7 cellular contexts compared by ENCODE assay signal in genomic region chr12:57276935-57277563, GRCh38. TPM values are rescaled to one million over a fixed set of nuclear protein-coding genes. Genes with fewer than 3 reads are reported as not detected.
A peak's percentile ranks its signal among the peaks of the same experiment; 100 is the strongest.
DNase-seq lines count a peak whose midpoint lies in the region; ATAC-seq, FAIRE-seq and TF ChIP-seq lines count a peak whose summit lies in the region.

No MANE protein-coding gene starts in this region.

- H3K27ac Mint-ChIP-seq in astrocyte (ENCODE audit: unreplicated experiment): no peak overlapping the region
- no peak overlapping the region for H3K27ac Mint-ChIP-seq in neural progenitor cell
- H3K27ac Mint-ChIP-seq in activated T-cell treated with anti-CD3 and anti-CD28 coated beads, Interleukin-2, amount 50 U/mL, for 24 hours: no peak overlapping the region

- H3K36me3 Mint-ChIP-seq in astrocyte (ENCODE audit: low read depth, unreplicated experiment): peaks cover 3% of the 10 kb centered on the region
- H3K36me3 Mint-ChIP-seq in neural progenitor cell: peaks cover 37% of the 10 kb centered on the region
- peaks cover 82% of the 10 kb centered on the region for H3K36me3 Mint-ChIP-seq in activated T-cell treated with anti-CD3 and anti-CD28 coated beads, Interleukin-2, amount 50 U/mL, for 24 hours (ENCODE audit: low read depth)

- H3K4me1 Mint-ChIP-seq in astrocyte (ENCODE audit: low read depth, unreplicated experiment): peaks cover 34% of the 10 kb centered on the region
- H3K4me1 Mint-ChIP-seq in neural progenitor cell: peaks cover 18% of the 10 kb centered on the region
- peaks cover 27% of the 10 kb centered on the region for H3K4me1 Mint-ChIP-seq in activated T-cell treated with anti-CD3 and anti-CD28 coated beads, Interleukin-2, amount 50 U/mL, for 24 hours (ENCODE audit: low read depth)

- no peaks in the 10 kb centered on the region for H3K79me2 ChIP-seq in astrocyte (ENCODE audit: insufficient read depth, low read length)
- H3K79me2 ChIP-seq in neural progenitor cell (ENCODE audit: low read depth): no peaks in the 10 kb centered on the region

- H3K36me3 ChIP-seq in astrocyte (ENCODE audit: insufficient read depth, low read length): peaks cover 2% of the 10 kb centered on the region
- H3K36me3 ChIP-seq in neural progenitor cell: no peaks in the 10 kb centered on the region
- peaks cover 79% of the 10 kb centered on the region for H3K36me3 ChIP-seq in suprapubic skin

- H3K27me3 Mint-ChIP-seq in astrocyte (ENCODE audit: low read depth, unreplicated experiment) (no peaks in the 10 kb centered on the region), neural progenitor cell (ENCODE audit: insufficient read depth, low read depth) (no peaks in the 10 kb centered on the region)
- H3K27me3 Mint-ChIP-seq in activated T-cell treated with anti-CD3 and anti-CD28 coated beads, Interleukin-2, amount 50 U/mL, for 24 hours: no peaks in the 10 kb centered on the region

- no peak for FAIRE-seq in astrocyte (lab: Jason Lieb, UNC)

- TF ChIP-seq POLR2A in suprapubic skin (IDR thresholded peaks at IDR 0.05): no peak

- H3K4me3 ChIP-seq in astrocyte (ENCODE audit: insufficient read depth, low read depth, low read length): no peak overlapping the region
- no peak overlapping the region for H3K4me3 ChIP-seq in neural progenitor cell
- H3K4me3 ChIP-seq in suprapubic skin: no peak overlapping the region

- TF ChIP-seq CTCF in astrocyte (IDR thresholded peaks at IDR 0.05; ENCODE audit: insufficient read depth, low read depth, low read length): peak; percentile 42
- TF ChIP-seq CTCF in neural progenitor cell (IDR thresholded peaks at IDR 0.05): peak; percentile 55
- no peak for TF ChIP-seq CTCF in suprapubic skin (IDR thresholded peaks at IDR 0.05)

- H3K9me3 Mint-ChIP-seq in astrocyte (ENCODE audit: unreplicated experiment) (no peaks in the 10 kb centered on the region), neural progenitor cell (no peaks in the 10 kb centered on the region)
- no peaks in the 10 kb centered on the region for H3K9me3 Mint-ChIP-seq in activated T-cell treated with anti-CD3 and anti-CD28 coated beads, Interleukin-2, amount 50 U/mL, for 24 hours

- peak; percentile 53 for TF ChIP-seq RAD21 in Ishikawa (IDR thresholded peaks at IDR 0.05; ENCODE audit: low read depth)

- TF ChIP-seq EP300 in Ishikawa (IDR thresholded peaks at IDR 0.05; ENCODE audit: borderline replicate concordance) (no peak), suprapubic skin (IDR thresholded peaks at IDR 0.05) (no peak)

- peak; percentile 31 for DNase-seq in EL
- DNase-seq in astrocyte (ENCODE audit: low read depth): no peak
- peak; percentile 46 for DNase-seq in neural progenitor cell (ENCODE audit: low spot score)
- no peak for DNase-seq in suprapubic skin (ENCODE audit: low spot score in 2 of 2)
- DNase-seq in activated T-cell treated with anti-CD3 and anti-CD28 coated beads, Interleukin-2, amount 50 U/mL, for 24 hours: no peak

- no peaks in the 10 kb centered on the region for H3K9me3 ChIP-seq in astrocyte (ENCODE audit: insufficient read depth, low read depth, low read length)
- H3K9me3 ChIP-seq in neural progenitor cell (ENCODE audit: low read depth): no peaks in the 10 kb centered on the region
- H3K9me3 ChIP-seq in suprapubic skin: no peaks in the 10 kb centered on the region

- peaks cover 4% of the 10 kb centered on the region for H3F3A ChIP-seq in neural progenitor cell (ENCODE audit: low read depth)

- H3K27ac ChIP-seq in astrocyte (ENCODE audit: low read depth, low read length) (no peak overlapping the region), neural progenitor cell (no peak overlapping the region), suprapubic skin (no peak overlapping the region)

- H3K9ac ChIP-seq in astrocyte (ENCODE audit: low read length) (no peak overlapping the region), neural progenitor cell (no peak overlapping the region)

- no peak overlapping the region for H3K4me3 Mint-ChIP-seq in astrocyte (ENCODE audit: unreplicated experiment)
- no peak overlapping the region for H3K4me3 Mint-ChIP-seq in neural progenitor cell
- H3K4me3 Mint-ChIP-seq in activated T-cell treated with anti-CD3 and anti-CD28 coated beads, Interleukin-2, amount 50 U/mL, for 24 hours: no peak overlapping the region

- peaks cover 21% of the 10 kb centered on the region for H3K4me1 ChIP-seq in astrocyte (ENCODE audit: insufficient read depth, low read length)
- no peaks in the 10 kb centered on the region for H3K4me1 ChIP-seq in neural progenitor cell
- peaks cover 5% of the 10 kb centered on the region for H3K4me1 ChIP-seq in suprapubic skin

- H2AFZ ChIP-seq in astrocyte (ENCODE audit: low read depth, low read length): no peak overlapping the region
- no peak overlapping the region for H2AFZ ChIP-seq in neural progenitor cell (replicated peaks)

- H3K4me2 ChIP-seq in astrocyte (ENCODE audit: low read length) (no peak overlapping the region), neural progenitor cell (no peak overlapping the region)

- no peak for ATAC-seq in HG03280 (IDR thresholded peaks at IDR 0.05; ENCODE audit: unreplicated experiment)

- H3K27me3 ChIP-seq in astrocyte (ENCODE audit: insufficient read depth, low read length) (no peaks in the 10 kb centered on the region), neural progenitor cell (no peaks in the 10 kb centered on the region), suprapubic skin (no peaks in the 10 kb centered on the region)

- H4K20me1 ChIP-seq in astrocyte (ENCODE audit: insufficient read depth, low read length) (no peaks in the 10 kb centered on the region), neural progenitor cell (ENCODE audit: low read depth) (no peaks in the 10 kb centered on the region)

- WGBS in suprapubic skin: 75% methylated on average over 4 of the region's 4 CpGs

TF ChIP-seq in Ishikawa, 13 proteins besides CTCF, POLR2A, EP300 and RAD21:
- no peak for TF ChIP-seq CREB1 (IDR thresholded peaks at IDR 0.05; ENCODE audit: low read depth)
- no peak for TF ChIP-seq FOXM1 (IDR thresholded peaks at IDR 0.05; ENCODE audit: borderline replicate concordance, low read depth)
- TF ChIP-seq TEAD4 (IDR thresholded peaks at IDR 0.05): no peak
- no peak for TF ChIP-seq MAX (IDR thresholded peaks at IDR 0.05)
- no peak for TF ChIP-seq CEBPB (IDR thresholded peaks at IDR 0.05)
- TF ChIP-seq EGR1 (IDR thresholded peaks at IDR 0.05): no peak

RNA-seq across cellular contexts. Expression of gene STAC3, which starts 26.1 kb away (rescaled TPM):
- total RNA-seq in astrocyte: 0.75 and 0.82 TPM in 2 replicates
- 1.1 and 5.1 TPM in 2 replicates for total RNA-seq in neural progenitor cell (ENCODE audit: low replicate concordance)
- 1 to 10 TPM; 1.7 to 3.0 (median 2.1) TPM for total RNA-seq in suprapubic skin

RNA-seq across cellular contexts. Expression of gene SHMT2, which starts 47.5 kb away (rescaled TPM):
- total RNA-seq in astrocyte (197 and 217 TPM in 2 replicates), neural progenitor cell (ENCODE audit: low replicate concordance) (90.2 and 166 TPM in 2 replicates), suprapubic skin (10 to 100 TPM; 53.5 to 87.2 (median 70.3) TPM)

Comparison
In these comparisons a context has a peak if more than half of its experiments do, and no peak if none do; other contexts are left out.
1. DNase-seq: peak in EL (single experiment) and neural progenitor cell (single experiment); none in astrocyte (single experiment), suprapubic skin (0 of 2) and activated T-cell treated with anti-CD3 and anti-CD28 coated beads, Interleukin-2, amount 50 U/mL, for 24 hours (single experiment).
2. CTCF ChIP-seq: peak in astrocyte (single experiment) and neural progenitor cell (single experiment); none in suprapubic skin (0 of 2).